Comparison of ENCODE assay signal across 1 cellular context in the genomic region with DNA sequence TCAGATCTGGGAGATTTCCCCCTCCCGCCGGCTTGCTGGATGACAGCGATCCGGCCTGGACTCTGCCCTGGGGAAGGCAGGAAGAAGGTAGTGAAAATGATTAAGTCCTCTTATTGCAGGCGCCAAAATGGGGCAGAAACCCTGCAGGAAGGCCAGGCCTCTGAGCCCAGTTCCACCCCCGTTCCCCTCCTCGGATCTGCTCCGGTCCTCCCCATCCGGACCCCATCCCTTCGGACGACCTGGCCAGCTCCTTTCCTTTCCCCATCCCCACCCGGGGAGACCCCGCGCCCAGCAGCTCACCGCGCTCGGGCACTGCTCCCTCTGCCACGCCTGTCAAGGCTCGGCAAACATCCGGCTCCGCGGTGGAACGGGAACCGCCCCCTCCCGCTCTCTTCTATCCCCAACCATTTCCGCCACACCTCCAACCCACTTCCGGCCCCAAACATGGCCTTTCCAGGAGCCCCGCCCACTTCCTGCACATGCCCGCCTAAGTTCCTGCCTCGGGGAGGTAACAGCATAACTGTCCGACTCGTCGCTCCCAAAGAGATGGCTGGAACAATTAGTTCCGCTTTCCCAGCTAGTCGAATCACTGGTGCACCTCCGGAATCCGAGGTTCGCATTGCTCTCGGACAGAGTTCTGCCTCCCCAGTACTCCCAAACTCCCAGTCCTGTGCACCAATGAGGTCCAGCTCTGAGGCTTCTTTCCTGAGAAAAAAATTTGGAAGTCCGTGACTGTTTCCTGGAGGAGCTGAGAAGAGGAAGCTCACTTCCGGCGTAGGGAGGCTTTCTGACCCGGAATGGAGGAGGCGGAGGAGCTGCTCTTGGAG.
TF ChIP-seq lines count a peak whose summit lies in the region.

A gene (minus strand): TSS at position 369 of the 827 bp plus-strand sequence. CDS start 4,512 bp downstream, outside the sequence.
A gene (plus strand): TSS at position 781 of the 827 bp plus-strand sequence. CDS start 17 bp downstream, at position 798.

TF ChIP-seq in HepG2, 621 proteins besides CTCF, POLR2A, EP300 and RAD21 (continued from another document and continues in another):
- TF ChIP-seq, protein P1, sequence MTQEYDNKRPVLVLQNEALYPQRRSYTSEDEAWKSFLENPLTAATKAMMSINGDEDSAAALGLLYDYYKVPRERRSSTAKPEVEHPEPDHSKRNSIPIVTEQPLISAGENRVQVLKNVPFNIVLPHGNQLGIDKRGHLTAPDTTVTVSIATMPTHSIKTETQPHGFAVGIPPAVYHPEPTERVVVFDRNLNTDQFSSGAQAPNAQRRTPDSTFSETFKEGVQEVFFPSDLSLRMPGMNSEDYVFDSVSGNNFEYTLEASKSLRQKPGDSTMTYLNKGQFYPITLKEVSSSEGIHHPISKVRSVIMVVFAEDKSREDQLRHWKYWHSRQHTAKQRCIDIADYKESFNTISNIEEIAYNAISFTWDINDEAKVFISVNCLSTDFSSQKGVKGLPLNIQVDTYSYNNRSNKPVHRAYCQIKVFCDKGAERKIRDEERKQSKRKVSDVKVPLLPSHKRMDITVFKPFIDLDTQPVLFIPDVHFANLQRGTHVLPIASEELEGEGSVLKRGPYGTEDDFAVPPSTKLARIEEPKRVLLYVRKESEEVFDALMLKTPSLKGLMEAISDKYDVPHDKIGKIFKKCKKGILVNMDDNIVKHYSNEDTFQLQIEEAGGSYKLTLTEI (CRISPR knock-in tag; conservative IDR thresholded peaks at IDR 0.05), result no peak
- TF ChIP-seq, protein P2, sequence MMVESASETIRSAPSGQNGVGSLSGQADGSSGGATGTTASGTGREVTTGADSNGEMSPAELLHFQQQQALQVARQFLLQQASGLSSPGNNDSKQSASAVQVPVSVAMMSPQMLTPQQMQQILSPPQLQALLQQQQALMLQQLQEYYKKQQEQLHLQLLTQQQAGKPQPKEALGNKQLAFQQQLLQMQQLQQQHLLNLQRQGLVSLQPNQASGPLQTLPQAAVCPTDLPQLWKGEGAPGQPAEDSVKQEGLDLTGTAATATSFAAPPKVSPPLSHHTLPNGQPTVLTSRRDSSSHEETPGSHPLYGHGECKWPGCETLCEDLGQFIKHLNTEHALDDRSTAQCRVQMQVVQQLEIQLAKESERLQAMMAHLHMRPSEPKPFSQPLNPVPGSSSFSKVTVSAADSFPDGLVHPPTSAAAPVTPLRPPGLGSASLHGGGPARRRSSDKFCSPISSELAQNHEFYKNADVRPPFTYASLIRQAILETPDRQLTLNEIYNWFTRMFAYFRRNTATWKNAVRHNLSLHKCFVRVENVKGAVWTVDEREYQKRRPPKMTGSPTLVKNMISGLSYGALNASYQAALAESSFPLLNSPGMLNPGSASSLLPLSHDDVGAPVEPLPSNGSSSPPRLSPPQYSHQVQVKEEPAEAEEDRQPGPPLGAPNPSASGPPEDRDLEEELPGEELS (CRISPR knock-in tag; IDR thresholded peaks at IDR 0.05), result peak; percentile 69
- TF ChIP-seq YY1 (IDR thresholded peaks at IDR 0.05; ENCODE audit: insufficient read depth, insufficient replicate concordance, low read depth, low read length), result peak; percentile 80
- peak; percentile 52; the same call in 1 of the 2 replicates for TF ChIP-seq MED13 (CRISPR knock-in tag; IDR thresholded peaks at IDR 0.05)
- TF ChIP-seq GABPA (IDR thresholded peaks at IDR 0.05; ENCODE audit: low read depth, low read length), result peak; percentile 85
- peak; percentile 98 for TF ChIP-seq GABPA (CRISPR knock-in tag; IDR thresholded peaks at IDR 0.05; ENCODE audit: low read depth)
- peak; percentile 24; the same call in 1 of the 2 replicates for TF ChIP-seq NKX3-1 (CRISPR knock-in tag; IDR thresholded peaks at IDR 0.05)
- no peak for TF ChIP-seq ISX (CRISPR knock-in tag; conservative IDR thresholded peaks at IDR 0.05)
- no peak for TF ChIP-seq DNMT1 (CRISPR knock-in tag; IDR thresholded peaks at IDR 0.05)
- TF ChIP-seq, protein P3, sequence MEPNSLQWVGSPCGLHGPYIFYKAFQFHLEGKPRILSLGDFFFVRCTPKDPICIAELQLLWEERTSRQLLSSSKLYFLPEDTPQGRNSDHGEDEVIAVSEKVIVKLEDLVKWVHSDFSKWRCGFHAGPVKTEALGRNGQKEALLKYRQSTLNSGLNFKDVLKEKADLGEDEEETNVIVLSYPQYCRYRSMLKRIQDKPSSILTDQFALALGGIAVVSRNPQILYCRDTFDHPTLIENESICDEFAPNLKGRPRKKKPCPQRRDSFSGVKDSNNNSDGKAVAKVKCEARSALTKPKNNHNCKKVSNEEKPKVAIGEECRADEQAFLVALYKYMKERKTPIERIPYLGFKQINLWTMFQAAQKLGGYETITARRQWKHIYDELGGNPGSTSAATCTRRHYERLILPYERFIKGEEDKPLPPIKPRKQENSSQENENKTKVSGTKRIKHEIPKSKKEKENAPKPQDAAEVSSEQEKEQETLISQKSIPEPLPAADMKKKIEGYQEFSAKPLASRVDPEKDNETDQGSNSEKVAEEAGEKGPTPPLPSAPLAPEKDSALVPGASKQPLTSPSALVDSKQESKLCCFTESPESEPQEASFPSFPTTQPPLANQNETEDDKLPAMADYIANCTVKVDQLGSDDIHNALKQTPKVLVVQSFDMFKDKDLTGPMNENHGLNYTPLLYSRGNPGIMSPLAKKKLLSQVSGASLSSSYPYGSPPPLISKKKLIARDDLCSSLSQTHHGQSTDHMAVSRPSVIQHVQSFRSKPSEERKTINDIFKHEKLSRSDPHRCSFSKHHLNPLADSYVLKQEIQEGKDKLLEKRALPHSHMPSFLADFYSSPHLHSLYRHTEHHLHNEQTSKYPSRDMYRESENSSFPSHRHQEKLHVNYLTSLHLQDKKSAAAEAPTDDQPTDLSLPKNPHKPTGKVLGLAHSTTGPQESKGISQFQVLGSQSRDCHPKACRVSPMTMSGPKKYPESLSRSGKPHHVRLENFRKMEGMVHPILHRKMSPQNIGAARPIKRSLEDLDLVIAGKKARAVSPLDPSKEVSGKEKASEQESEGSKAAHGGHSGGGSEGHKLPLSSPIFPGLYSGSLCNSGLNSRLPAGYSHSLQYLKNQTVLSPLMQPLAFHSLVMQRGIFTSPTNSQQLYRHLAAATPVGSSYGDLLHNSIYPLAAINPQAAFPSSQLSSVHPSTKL (CRISPR knock-in tag; IDR thresholded peaks at IDR 0.05), result peak; percentile 31
- TF ChIP-seq ETV6 (CRISPR knock-in tag; conservative IDR thresholded peaks at IDR 0.05), result 0 out of 2 replicates have a peak, but pooled peaks have one; percentile 35
- TF ChIP-seq, protein P4, sequence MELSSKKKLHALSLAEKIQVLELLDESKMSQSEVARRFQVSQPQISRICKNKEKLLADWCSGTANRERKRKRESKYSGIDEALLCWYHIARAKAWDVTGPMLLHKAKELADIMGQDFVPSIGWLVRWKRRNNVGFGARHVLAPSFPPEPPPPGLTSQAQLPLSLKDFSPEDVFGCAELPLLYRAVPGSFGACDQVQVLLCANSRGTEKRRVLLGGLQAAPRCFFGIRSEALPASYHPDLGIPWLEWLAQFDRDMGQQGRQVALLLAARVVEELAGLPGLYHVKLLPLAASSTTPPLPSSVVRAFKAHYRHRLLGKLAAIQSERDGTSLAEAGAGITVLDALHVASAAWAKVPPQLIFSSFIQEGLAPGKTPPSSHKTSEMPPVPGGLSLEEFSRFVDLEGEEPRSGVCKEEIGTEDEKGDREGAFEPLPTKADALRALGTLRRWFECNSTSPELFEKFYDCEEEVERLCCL (CRISPR knock-in tag; IDR thresholded peaks at IDR 0.05; ENCODE audit: borderline replicate concordance), result peak; percentile 78; the same call in 1 of the 2 replicates
- TF ChIP-seq ZNF775 (CRISPR knock-in tag; IDR thresholded peaks at IDR 0.05; ENCODE audit: borderline replicate concordance), result no peak
- TF ChIP-seq, protein P5, sequence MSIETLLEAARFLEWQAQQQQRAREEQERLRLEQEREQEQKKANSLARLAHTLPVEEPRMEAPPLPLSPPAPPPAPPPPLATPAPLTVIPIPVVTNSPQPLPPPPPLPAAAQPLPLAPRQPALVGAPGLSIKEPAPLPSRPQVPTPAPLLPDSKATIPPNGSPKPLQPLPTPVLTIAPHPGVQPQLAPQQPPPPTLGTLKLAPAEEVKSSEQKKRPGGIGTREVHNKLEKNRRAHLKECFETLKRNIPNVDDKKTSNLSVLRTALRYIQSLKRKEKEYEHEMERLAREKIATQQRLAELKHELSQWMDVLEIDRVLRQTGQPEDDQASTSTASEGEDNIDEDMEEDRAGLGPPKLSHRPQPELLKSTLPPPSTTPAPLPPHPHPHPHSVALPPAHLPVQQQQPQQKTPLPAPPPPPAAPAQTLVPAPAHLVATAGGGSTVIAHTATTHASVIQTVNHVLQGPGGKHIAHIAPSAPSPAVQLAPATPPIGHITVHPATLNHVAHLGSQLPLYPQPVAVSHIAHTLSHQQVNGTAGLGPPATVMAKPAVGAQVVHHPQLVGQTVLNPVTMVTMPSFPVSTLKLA (IDR thresholded peaks at IDR 0.05), result peak; percentile 89
- TF ChIP-seq ZBTB42 (CRISPR knock-in tag; IDR thresholded peaks at IDR 0.05), result no peak
- peak; percentile 44; the same call in 1 of the 2 replicates for TF ChIP-seq NFKB2 (CRISPR knock-in tag; IDR thresholded peaks at IDR 0.05; ENCODE audit: borderline replicate concordance)
- TF ChIP-seq SATB2 (CRISPR knock-in tag; IDR thresholded peaks at IDR 0.05), result no peak
- TF ChIP-seq, protein P6, sequence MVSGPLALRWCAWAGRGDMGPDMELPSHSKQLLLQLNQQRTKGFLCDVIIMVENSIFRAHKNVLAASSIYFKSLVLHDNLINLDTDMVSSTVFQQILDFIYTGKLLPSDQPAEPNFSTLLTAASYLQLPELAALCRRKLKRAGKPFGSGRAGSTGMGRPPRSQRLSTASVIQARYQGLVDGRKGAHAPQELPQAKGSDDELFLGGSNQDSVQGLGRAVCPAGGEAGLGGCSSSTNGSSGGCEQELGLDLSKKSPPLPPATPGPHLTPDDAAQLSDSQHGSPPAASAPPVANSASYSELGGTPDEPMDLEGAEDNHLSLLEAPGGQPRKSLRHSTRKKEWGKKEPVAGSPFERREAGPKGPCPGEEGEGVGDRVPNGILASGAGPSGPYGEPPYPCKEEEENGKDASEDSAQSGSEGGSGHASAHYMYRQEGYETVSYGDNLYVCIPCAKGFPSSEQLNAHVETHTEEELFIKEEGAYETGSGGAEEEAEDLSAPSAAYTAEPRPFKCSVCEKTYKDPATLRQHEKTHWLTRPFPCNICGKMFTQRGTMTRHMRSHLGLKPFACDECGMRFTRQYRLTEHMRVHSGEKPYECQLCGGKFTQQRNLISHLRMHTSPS (CRISPR knock-in tag; IDR thresholded peaks at IDR 0.05; ENCODE audit: low read depth), result peak; percentile 50; the same call in 1 of the 2 replicates
- TF ChIP-seq, protein P7, sequence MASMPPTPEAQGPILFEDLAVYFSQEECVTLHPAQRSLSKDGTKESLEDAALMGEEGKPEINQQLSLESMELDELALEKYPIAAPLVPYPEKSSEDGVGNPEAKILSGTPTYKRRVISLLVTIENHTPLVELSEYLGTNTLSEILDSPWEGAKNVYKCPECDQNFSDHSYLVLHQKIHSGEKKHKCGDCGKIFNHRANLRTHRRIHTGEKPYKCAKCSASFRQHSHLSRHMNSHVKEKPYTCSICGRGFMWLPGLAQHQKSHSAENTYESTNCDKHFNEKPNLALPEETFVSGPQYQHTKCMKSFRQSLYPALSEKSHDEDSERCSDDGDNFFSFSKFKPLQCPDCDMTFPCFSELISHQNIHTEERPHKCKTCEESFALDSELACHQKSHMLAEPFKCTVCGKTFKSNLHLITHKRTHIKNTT (CRISPR knock-in tag; IDR thresholded peaks at IDR 0.05), result no peak
- TF ChIP-seq ATF7 (IDR thresholded peaks at IDR 0.05), result no peak
- no peak; the same call in 1 of the 2 replicates for TF ChIP-seq ATF7 (CRISPR knock-in tag; IDR thresholded peaks at IDR 0.05)
- peak; percentile 26; the same call in 1 of the 2 replicates for TF ChIP-seq ZSCAN25 (CRISPR knock-in tag; IDR thresholded peaks at IDR 0.05)
- no peak for TF ChIP-seq ATM (IDR thresholded peaks at IDR 0.05; ENCODE audit: borderline replicate concordance)
- TF ChIP-seq, protein P8, sequence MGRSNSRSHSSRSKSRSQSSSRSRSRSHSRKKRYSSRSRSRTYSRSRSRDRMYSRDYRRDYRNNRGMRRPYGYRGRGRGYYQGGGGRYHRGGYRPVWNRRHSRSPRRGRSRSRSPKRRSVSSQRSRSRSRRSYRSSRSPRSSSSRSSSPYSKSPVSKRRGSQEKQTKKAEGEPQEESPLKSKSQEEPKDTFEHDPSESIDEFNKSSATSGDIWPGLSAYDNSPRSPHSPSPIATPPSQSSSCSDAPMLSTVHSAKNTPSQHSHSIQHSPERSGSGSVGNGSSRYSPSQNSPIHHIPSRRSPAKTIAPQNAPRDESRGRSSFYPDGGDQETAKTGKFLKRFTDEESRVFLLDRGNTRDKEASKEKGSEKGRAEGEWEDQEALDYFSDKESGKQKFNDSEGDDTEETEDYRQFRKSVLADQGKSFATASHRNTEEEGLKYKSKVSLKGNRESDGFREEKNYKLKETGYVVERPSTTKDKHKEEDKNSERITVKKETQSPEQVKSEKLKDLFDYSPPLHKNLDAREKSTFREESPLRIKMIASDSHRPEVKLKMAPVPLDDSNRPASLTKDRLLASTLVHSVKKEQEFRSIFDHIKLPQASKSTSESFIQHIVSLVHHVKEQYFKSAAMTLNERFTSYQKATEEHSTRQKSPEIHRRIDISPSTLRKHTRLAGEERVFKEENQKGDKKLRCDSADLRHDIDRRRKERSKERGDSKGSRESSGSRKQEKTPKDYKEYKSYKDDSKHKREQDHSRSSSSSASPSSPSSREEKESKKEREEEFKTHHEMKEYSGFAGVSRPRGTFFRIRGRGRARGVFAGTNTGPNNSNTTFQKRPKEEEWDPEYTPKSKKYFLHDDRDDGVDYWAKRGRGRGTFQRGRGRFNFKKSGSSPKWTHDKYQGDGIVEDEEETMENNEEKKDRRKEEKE (IDR thresholded peaks at IDR 0.05), result no peak
- TF ChIP-seq, protein P9, sequence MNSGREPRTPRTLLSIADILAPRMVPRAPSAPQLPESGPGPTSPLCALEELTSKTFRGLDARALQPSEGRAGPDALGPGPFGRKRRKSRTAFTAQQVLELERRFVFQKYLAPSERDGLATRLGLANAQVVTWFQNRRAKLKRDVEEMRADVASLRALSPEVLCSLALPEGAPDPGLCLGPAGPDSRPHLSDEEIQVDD (CRISPR knock-in tag; IDR thresholded peaks at IDR 0.05; ENCODE audit: borderline replicate concordance), result 0 out of 2 replicates have a peak, but pooled peaks have one; percentile 23
- TF ChIP-seq ZNF101 (CRISPR knock-in tag; IDR thresholded peaks at IDR 0.05; ENCODE audit: borderline replicate concordance, low read depth), result no peak
- TF ChIP-seq, protein P10, sequence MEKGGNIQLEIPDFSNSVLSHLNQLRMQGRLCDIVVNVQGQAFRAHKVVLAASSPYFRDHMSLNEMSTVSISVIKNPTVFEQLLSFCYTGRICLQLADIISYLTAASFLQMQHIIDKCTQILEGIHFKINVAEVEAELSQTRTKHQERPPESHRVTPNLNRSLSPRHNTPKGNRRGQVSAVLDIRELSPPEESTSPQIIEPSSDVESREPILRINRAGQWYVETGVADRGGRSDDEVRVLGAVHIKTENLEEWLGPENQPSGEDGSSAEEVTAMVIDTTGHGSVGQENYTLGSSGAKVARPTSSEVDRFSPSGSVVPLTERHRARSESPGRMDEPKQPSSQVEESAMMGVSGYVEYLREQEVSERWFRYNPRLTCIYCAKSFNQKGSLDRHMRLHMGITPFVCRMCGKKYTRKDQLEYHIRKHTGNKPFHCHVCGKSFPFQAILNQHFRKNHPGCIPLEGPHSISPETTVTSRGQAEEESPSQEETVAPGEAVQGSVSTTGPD (CRISPR knock-in tag; IDR thresholded peaks at IDR 0.05), result no peak
- no peak for TF ChIP-seq TSC22D2 (CRISPR knock-in tag; IDR thresholded peaks at IDR 0.05; ENCODE audit: borderline replicate concordance)
- TF ChIP-seq ZNF644 (CRISPR knock-in tag; IDR thresholded peaks at IDR 0.05; ENCODE audit: low read depth), result no peak
- TF ChIP-seq SMAD9 (CRISPR knock-in tag; IDR thresholded peaks at IDR 0.05), result no peak; the same call in 1 of the 2 replicates
- TF ChIP-seq GATAD2A (CRISPR knock-in tag; IDR thresholded peaks at IDR 0.05), result peak; percentile 33; the same call in 1 of the 2 replicates
- no peak for TF ChIP-seq TBP (CRISPR knock-in tag; IDR thresholded peaks at IDR 0.05)
